In genomic region chr10:77392236-77392721, GRCh38 we compare ENCODE assay signal across 8 cellular contexts.
A peak's percentile ranks its signal among the peaks of the same experiment; 100 is the strongest.
DNase-seq lines count a peak whose midpoint lies in the region; ATAC-seq and TF ChIP-seq lines count a peak whose summit lies in the region.
"Had no signal": no experiment of that assay in that cellular context is flagged by ENCODE, and none has a peak within 500 bp of the region (broad histone marks: within the 10 kb centered on the region; RNA-seq: fewer than 3 reads in every experiment).

No MANE protein-coding gene starts in this region.

- H3K9me3 Mint-ChIP-seq in T-cell = no peaks in the 10 kb centered on the region
- H3K9me3 Mint-ChIP-seq: stimulated activated naive B cell treated with anti-CD40 and anti-IgM and Interleukin-4, amounts not matched to agents 10 μg/mL and 1 μg/mL and 100 μg/mL, for 72 hours had no signal

- H3K4me3 ChIP-seq in fibroblast of the aortic adventitia (ENCODE audit: low read depth, low read length) = no peak overlapping the region

- no peak overlapping the region for H3K4me3 Mint-ChIP-seq in T-cell
- H3K4me3 Mint-ChIP-seq: stimulated activated naive B cell treated with anti-CD40 and anti-IgM and Interleukin-4, amounts not matched to agents 10 μg/mL and 1 μg/mL and 100 μg/mL, for 72 hours had no signal

- ATAC-seq in SK-N-SH treated with all-trans-retinoic acid at 6 μM for 48 hours = peak; percentile 66
- no peak for ATAC-seq in T-cell (replicated peaks in 1 of 4)
- ATAC-seq: stimulated activated naive B cell treated with anti-CD40 and anti-IgM and Interleukin-4, amounts not matched to agents 10 μg/mL and 1 μg/mL and 100 μg/mL, for 72 hours had no signal

- H3K36me3 Mint-ChIP-seq in T-cell = no peaks in the 10 kb centered on the region
- H3K36me3 Mint-ChIP-seq: stimulated activated naive B cell treated with anti-CD40 and anti-IgM and Interleukin-4, amounts not matched to agents 10 μg/mL and 1 μg/mL and 100 μg/mL, for 72 hours had no signal

- DNase-seq in HCEC 1CT (peak; percentile 67), fibroblast of the aortic adventitia (ENCODE audit: low read depth) (peak; percentile 61), stromal cell of bone marrow (ENCODE audit: low read depth) (peak; percentile 57), NCI-H82 (lab: John Stamatoyannopoulos, UW) (no peak), T-cell (no peak)
- DNase-seq in activated CD4-positive, alpha-beta T cell treated with anti-CD3 and anti-CD28 coated beads, Interleukin-2, amount 50 U/mL, for 1 hour = no peak

- H3K27ac Mint-ChIP-seq in T-cell = no peak overlapping the region

- POLR2A ChIA-PET in T-cell (lab: Charles Lee) = no interaction called here

- no peak for TF ChIP-seq CTCF in fibroblast of the aortic adventitia (IDR thresholded peaks at IDR 0.05; ENCODE audit: insufficient read depth, low read length)

- CTCF ChIA-PET in T-cell (lab: Charles Lee) = interaction anchor here in 1 of 2 donors (0.5 kb wide), 1 partner anchor 9 kb away, joined by 3 read pairs; no protein-coding TSS in a partner anchor

- peaks cover 0 to 3% of the 10 kb centered on the region in 2 donors for H3K27me3 Mint-ChIP-seq in T-cell

- no peaks in the 10 kb centered on the region for H3K4me1 Mint-ChIP-seq in T-cell
- H3K4me1 Mint-ChIP-seq: stimulated activated naive B cell treated with anti-CD40 and anti-IgM and Interleukin-4, amounts not matched to agents 10 μg/mL and 1 μg/mL and 100 μg/mL, for 72 hours had no signal

TF ChIP-seq in SK-N-SH treated with all-trans-retinoic acid at 6 μM for 48 hours, 23 proteins besides CTCF, POLR2A, EP300 and RAD21:
- TF ChIP-seq RARB (CRISPR knock-in tag; IDR thresholded peaks at IDR 0.05) = no peak
- TF ChIP-seq SNAI2 (CRISPR knock-in tag; IDR thresholded peaks at IDR 0.05) = no peak
- no peak for TF ChIP-seq BACH2 (CRISPR knock-in tag; IDR thresholded peaks at IDR 0.05; ENCODE audit: borderline replicate concordance)
- TF ChIP-seq ESRRG (CRISPR knock-in tag; IDR thresholded peaks at IDR 0.05) = no peak
- TF ChIP-seq CSRNP3 (CRISPR knock-in tag; IDR thresholded peaks at IDR 0.05) = no peak
- no peak for TF ChIP-seq POU6F1 (CRISPR knock-in tag; IDR thresholded peaks at IDR 0.05; ENCODE audit: borderline replicate concordance, low read depth)
- TF ChIP-seq ZNF8 (CRISPR knock-in tag; IDR thresholded peaks at IDR 0.05) = no peak
- no peak for TF ChIP-seq OSR1 (CRISPR knock-in tag; IDR thresholded peaks at IDR 0.05)
- TF ChIP-seq PATZ1 (CRISPR knock-in tag; IDR thresholded peaks at IDR 0.05; ENCODE audit: borderline replicate concordance) = no peak
- TF ChIP-seq TCF4 (CRISPR knock-in tag; IDR thresholded peaks at IDR 0.05; ENCODE audit: borderline replicate concordance) = no peak
- TF ChIP-seq ZFP30 (CRISPR knock-in tag; IDR thresholded peaks at IDR 0.05) = no peak
- TF ChIP-seq CSDC2 (CRISPR knock-in tag; IDR thresholded peaks at IDR 0.05) = no peak
- no peak for TF ChIP-seq GLIS3 (CRISPR knock-in tag; IDR thresholded peaks at IDR 0.05)
- no peak for TF ChIP-seq PPARA (CRISPR knock-in tag; IDR thresholded peaks at IDR 0.05; ENCODE audit: borderline replicate concordance)
- no peak for TF ChIP-seq TSHZ2 (CRISPR knock-in tag; IDR thresholded peaks at IDR 0.05)

Comparison
In these comparisons a context has a peak if more than half of its experiments do, and no peak if none do; other contexts are left out.
1. DNase-seq: peak in HCEC 1CT (single experiment), fibroblast of the aortic adventitia (single experiment) and stromal cell of bone marrow (single experiment); none in NCI-H82 (single experiment), activated CD4-positive, alpha-beta T cell treated with anti-CD3 and anti-CD28 coated beads, Interleukin-2, amount 50 U/mL, for 1 hour (single experiment) and T-cell (0 of 34).